In genomic region chr14:72925171-72925759, GRCh38 we compare ENCODE assay signal across 2 cellular contexts.
A peak's percentile ranks its signal among the peaks of the same experiment; 100 is the strongest.
TF ChIP-seq lines count a peak whose summit lies in the region.

No MANE protein-coding gene starts in this region.

TF ChIP-seq in HepG2, 621 proteins besides CTCF, POLR2A, EP300 and RAD21 (continued from another document and continues in another):
- TF ChIP-seq ZNF18 (CRISPR knock-in tag; IDR thresholded peaks at IDR 0.05; ENCODE audit: insufficient replicate concordance) (no peak), ZNF615 (CRISPR knock-in tag; IDR thresholded peaks at IDR 0.05; ENCODE audit: borderline replicate concordance) (no peak), TFDP1 (CRISPR knock-in tag; IDR thresholded peaks at IDR 0.05; ENCODE audit: borderline replicate concordance) (0 out of 2 replicates have a peak, but pooled peaks have one; percentile 3), ELK4 (CRISPR knock-in tag; IDR thresholded peaks at IDR 0.05; ENCODE audit: borderline replicate concordance) (no peak), HNF4G (IDR thresholded peaks at IDR 0.05; ENCODE audit: borderline replicate concordance, low read depth, low read length) (no peak), HNF4G (CRISPR knock-in tag; IDR thresholded peaks at IDR 0.05; ENCODE audit: borderline replicate concordance, low read depth) (no peak), HINFP (CRISPR knock-in tag; IDR thresholded peaks at IDR 0.05; ENCODE audit: low read depth) (peak; percentile 95), SIN3A (IDR thresholded peaks at IDR 0.05; ENCODE audit: borderline replicate concordance, low read depth, low read length) (0 out of 2 replicates have a peak, but pooled peaks have one; percentile 16), KDM3A (CRISPR knock-in tag; IDR thresholded peaks at IDR 0.05; ENCODE audit: low read depth) (no peak), SMAD3 (CRISPR knock-in tag; IDR thresholded peaks at IDR 0.05) (0 out of 2 replicates have a peak, but pooled peaks have one; percentile 20), ZNF264 (CRISPR knock-in tag; IDR thresholded peaks at IDR 0.05) (0 out of 2 replicates have a peak, but pooled peaks have one; percentile 23), ZFP37 (CRISPR knock-in tag; IDR thresholded peaks at IDR 0.05; ENCODE audit: borderline replicate concordance) (no peak), ZBTB10 (CRISPR knock-in tag; IDR thresholded peaks at IDR 0.05; ENCODE audit: borderline replicate concordance) (no peak), ZNF101 (CRISPR knock-in tag; IDR thresholded peaks at IDR 0.05; ENCODE audit: borderline replicate concordance, low read depth) (no peak), NR2F1 (CRISPR knock-in tag; IDR thresholded peaks at IDR 0.05) (no peak), DPF2 (CRISPR knock-in tag; IDR thresholded peaks at IDR 0.05; ENCODE audit: borderline replicate concordance, low read depth) (no peak), ZFP90 (CRISPR knock-in tag; IDR thresholded peaks at IDR 0.05; ENCODE audit: borderline replicate concordance) (no peak), WIZ (CRISPR knock-in tag; IDR thresholded peaks at IDR 0.05) (no peak), TEAD2 (CRISPR knock-in tag; IDR thresholded peaks at IDR 0.05) (no peak), NKX3-1 (CRISPR knock-in tag; IDR thresholded peaks at IDR 0.05) (peak; percentile 51; the same call in 1 of the 2 replicates), ATF7-NPFF (CRISPR knock-in tag; IDR thresholded peaks at IDR 0.05; ENCODE audit: low read depth) (no peak), RFXANK (CRISPR knock-in tag; IDR thresholded peaks at IDR 0.05) (no peak), TARDBP (CRISPR knock-in tag; IDR thresholded peaks at IDR 0.05) (no peak), REPIN1 (CRISPR knock-in tag; IDR thresholded peaks at IDR 0.05; ENCODE audit: borderline replicate concordance, low read depth) (0 out of 2 replicates have a peak, but pooled peaks have one; percentile 32), ZNF234 (CRISPR knock-in tag; conservative IDR thresholded peaks at IDR 0.05) (no peak), TP53 (CRISPR knock-in tag; conservative IDR thresholded peaks at IDR 0.05) (no peak)

TF ChIP-seq in K562, 482 proteins besides CTCF, POLR2A, EP300 and RAD21 (continued from another document):
- TF ChIP-seq ZNF316 (IDR thresholded peaks at IDR 0.05) (peak; percentile 79), JUND (IDR thresholded peaks at IDR 0.05; ENCODE audit: borderline replicate concordance, low read depth, low read length) (peak; percentile 42; the same call in 1 of the 2 replicates), JUND (tag; IDR thresholded peaks at IDR 0.05; ENCODE audit: borderline replicate concordance, low read depth, low read length) (no peak), MAFG (tag; conservative IDR thresholded peaks at IDR 0.05) (peak; percentile 40), FOXA3 (CRISPR knock-in tag; conservative IDR thresholded peaks at IDR 0.05 in 1 of 2, IDR thresholded peaks at IDR 0.05 in 1 of 2) (0 out of 4 replicates have a peak, but pooled peaks of 1 of the 2 experiments have one; percentile 11), TAF1 (IDR thresholded peaks at IDR 0.05; ENCODE audit: control insufficient read depth, extremely low read depth, insufficient read depth, low read length, severe bottlenecking) (peak; percentile 43), ZBTB40 (IDR thresholded peaks at IDR 0.05) (no peak), ZBTB40 (CRISPR knock-in tag; IDR thresholded peaks at IDR 0.05) (0 out of 2 replicates have a peak, but pooled peaks have one; percentile 46), FOXJ2 (tag; IDR thresholded peaks at IDR 0.05) (0 out of 2 replicates have a peak, but pooled peaks have one; percentile 19), KLF16 (IDR thresholded peaks at IDR 0.05) (peak; percentile 77), GTF2E2 (tag; IDR thresholded peaks at IDR 0.05) (peak; percentile 65; the same call in 1 of the 2 replicates)
TF ChIP-seq in K562: peak in this region for 45.
